In the genomic region with DNA sequence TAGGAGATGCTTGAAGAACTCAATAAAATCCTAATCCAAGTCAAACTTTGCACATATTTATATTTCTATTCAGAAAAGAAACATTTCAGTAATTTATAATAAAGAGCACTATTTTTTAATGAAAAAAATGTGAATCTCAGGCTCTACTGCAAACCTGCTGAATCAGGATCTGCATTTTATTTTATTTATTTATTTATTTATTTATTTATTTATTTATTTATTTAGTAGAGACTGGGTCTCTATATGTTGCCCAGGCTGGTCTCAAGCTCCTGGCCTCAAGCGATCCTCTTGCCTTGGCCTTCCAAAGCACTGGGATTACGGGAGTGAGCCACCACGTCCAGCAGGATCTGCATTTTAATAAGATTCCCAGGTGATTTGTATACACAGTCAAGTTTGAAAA, we compare ENCODE assay signal across 11 cellular contexts. TPM values are rescaled to one million over a fixed set of nuclear protein-coding genes. Genes with fewer than 3 reads are reported as not detected.
"Had no signal": no experiment of that assay in that cellular context is flagged by ENCODE, and none has a peak within 500 bp of the region (broad histone marks: within the 10 kb centered on the region; RNA-seq: fewer than 3 reads in every experiment).

No MANE protein-coding gene starts in this region.

- H3K4me3 ChIP-seq: GM23338, HAP-1 had no signal

- H3K4me2 ChIP-seq: GM23338 had no signal

- H2AFZ ChIP-seq: GM23338 had no signal

- H3K36me3 ChIP-seq: HAP-1 had no signal

- ATAC-seq: HCT116 had no signal

- H3K9me3 ChIP-seq: HAP-1 had no signal

- H3K9me3 Mint-ChIP-seq: HFFc6 had no signal

- FAIRE-seq: H1, H54 had no signal

- H3K4me3 Mint-ChIP-seq: GM23338, H9, HFFc6 had no signal

- DNase-seq: GOT3, H7, H9, HCEC 1CT, HFFc6 had no signal

- H3K27ac Mint-ChIP-seq: GM23338, HFFc6 had no signal

RNA-seq across cellular contexts. Expression of a gene that starts 16.0 kb away (rescaled TPM):
- total RNA-seq: GM23338, H1, H4, H7, H9, HFFc6 had no signal
- polyA plus RNA-seq: GM23338, H1 had no signal
